ENCODE assay signal across 33 cellular contexts in genomic region chr19:47529018-47529742, GRCh38. TPM values are rescaled to one million over a fixed set of nuclear protein-coding genes. Genes with fewer than 3 reads are reported as not detected.
"Had no signal": no experiment of that assay in that cellular context is flagged by ENCODE, and none has a peak within 500 bp of the region (broad histone marks: within the 10 kb centered on the region; RNA-seq: fewer than 3 reads in every experiment).

No MANE protein-coding gene starts in this region.

- DNase-seq: activated CD4-positive, alpha-beta T cell treated with anti-CD3 and anti-CD28 coated beads, Interleukin-2, amount 10 ng/mL, durations not matched to agents 24 days and 14 days; activated CD4-positive, alpha-beta T cell treated with anti-CD3 and anti-CD28 coated beads, Interleukin-2, amount 50 U/mL, for 4 hours; activated CD8-positive, alpha-beta T cell treated with anti-CD3 and anti-CD28 coated beads for 36 hours; activated effector memory CD4-positive, alpha-beta T cell treated with anti-CD3 and anti-CD28 coated beads, Interleukin-2, amount 50 U/mL, for 16 hours; activated naive CD4-positive, alpha-beta T cell; activated naive CD4-positive, alpha-beta T cell treated with anti-CD3 and anti-CD28 coated beads, Interleukin-2, amount 50 U/mL, for 16 hours; activated naive CD8-positive, alpha-beta T cell treated with anti-CD3 and anti-CD28 coated beads for 36 hours; activated T-cell treated with anti-CD3 and anti-CD28 coated beads, Interleukin-2, amount 50 U/mL, for 1 hour; activated T-cell treated with anti-CD3 and anti-CD28 coated beads, Interleukin-2, amount 50 U/mL, for 72 hours; amniotic stem cell; aorta; brain microvascular endothelial cell; central memory CD4-positive, alpha-beta T cell; NCI-H1092 treated with DMSO at 0.1 percent for 48 hours; NCI-H1417 treated with DMSO at 0.1 percent for 48 hours; NCI-H187 treated with DMSO at 0.1 percent for 48 hours; NCI-H2081; NCI-H2227 treated with DMSO at 0.1 percent for 48 hours; NCI-H446; NCI-H510A treated with DMSO at 0.1 percent for 48 hours; NCI-H526 treated with DMSO at 0.1 percent for 48 hours; NCI-H82; PC-3; Peyer's patch; RPMI8226; SHP77 treated with DMSO at 0.1 percent for 48 hours; SK-N-SH had no signal

- H3K4me3 ChIP-seq: Peyer's patch, SJSA1 had no signal

- H3K27me3 Mint-ChIP-seq: activated CD8-positive, alpha-beta T cell treated with anti-CD3 and anti-CD28 coated beads for 36 hours; activated naive CD8-positive, alpha-beta T cell treated with anti-CD3 and anti-CD28 coated beads for 36 hours; activated T-helper 17 cell treated with anti-CD3 and anti-CD28 coated beads, Interleukin-2, amount 50 U/mL, for 72 hours had no signal

- H3K27me3 ChIP-seq: brain microvascular endothelial cell, Peyer's patch, SJSA1 had no signal

- H3K9ac ChIP-seq: SK-N-SH had no signal

- H3K27ac Mint-ChIP-seq: activated CD4-positive, alpha-beta T cell treated with anti-CD3 and anti-CD28 coated beads, Interleukin-2, amount 10 ng/mL, durations not matched to agents 24 days and 14 days; activated CD8-positive, alpha-beta T cell treated with anti-CD3 and anti-CD28 coated beads for 36 hours; activated naive CD8-positive, alpha-beta T cell treated with anti-CD3 and anti-CD28 coated beads for 36 hours; activated T-cell treated with anti-CD3 and anti-CD28 coated beads, Interleukin-2, amount 50 U/mL, for 72 hours; activated T-helper 17 cell treated with anti-CD3 and anti-CD28 coated beads, Interleukin-2, amount 50 U/mL, for 72 hours; T-helper 1 cell treated with Interleukin-12 subunit alpha and Interleukin-12 subunit beta and Interleukin-4 antibody, amounts not matched to agents 30 μg/mL and 1 μg/mL, for 36 hours; T-helper 2 cell treated with Interferon-gamma antibody and Interleukin-4, amounts not matched to agents 5 μg/mL and 100 μg/mL, for 36 hours had no signal

- H3K4me1 ChIP-seq: Peyer's patch, SJSA1 had no signal

- H3K36me3 Mint-ChIP-seq: activated naive CD8-positive, alpha-beta T cell treated with anti-CD3 and anti-CD28 coated beads for 36 hours had no signal

- ATAC-seq: activated CD8-positive, alpha-beta T cell treated with anti-CD3 and anti-CD28 coated beads for 36 hours; activated T-cell treated with anti-CD3 and anti-CD28 coated beads, Interleukin-2, amount 50 U/mL, for 72 hours; activated T-helper 17 cell treated with anti-CD3 and anti-CD28 coated beads, Interleukin-2, amount 50 U/mL, for 72 hours; PC-3 had no signal

- H3K27ac ChIP-seq: brain microvascular endothelial cell, Peyer's patch, SJSA1 had no signal

- H3K4me3 Mint-ChIP-seq: activated CD4-positive, alpha-beta T cell treated with anti-CD3 and anti-CD28 coated beads, Interleukin-2, amount 10 ng/mL, durations not matched to agents 24 days and 14 days; activated CD8-positive, alpha-beta T cell treated with anti-CD3 and anti-CD28 coated beads for 36 hours; activated naive CD8-positive, alpha-beta T cell treated with anti-CD3 and anti-CD28 coated beads for 36 hours; activated T-cell treated with anti-CD3 and anti-CD28 coated beads, Interleukin-2, amount 50 U/mL, for 72 hours; activated T-helper 17 cell treated with anti-CD3 and anti-CD28 coated beads, Interleukin-2, amount 50 U/mL, for 72 hours; T-helper 1 cell treated with Interleukin-12 subunit alpha and Interleukin-12 subunit beta and Interleukin-4 antibody, amounts not matched to agents 30 μg/mL and 1 μg/mL, for 36 hours; T-helper 2 cell treated with Interferon-gamma antibody and Interleukin-4, amounts not matched to agents 5 μg/mL and 100 μg/mL, for 36 hours had no signal

- H3K4me1 Mint-ChIP-seq: activated CD4-positive, alpha-beta T cell treated with anti-CD3 and anti-CD28 coated beads, Interleukin-2, amount 10 ng/mL, durations not matched to agents 24 days and 14 days; activated naive CD8-positive, alpha-beta T cell treated with anti-CD3 and anti-CD28 coated beads for 36 hours; activated T-helper 17 cell treated with anti-CD3 and anti-CD28 coated beads, Interleukin-2, amount 50 U/mL, for 72 hours had no signal

- H3K9me3 ChIP-seq: Peyer's patch, SJSA1, SK-N-SH had no signal

- H3K36me3 ChIP-seq: brain microvascular endothelial cell, Peyer's patch, SJSA1 had no signal

- H3K4me2 ChIP-seq: SK-N-SH had no signal

- H3K9me3 Mint-ChIP-seq: activated CD4-positive, alpha-beta T cell treated with anti-CD3 and anti-CD28 coated beads, Interleukin-2, amount 10 ng/mL, durations not matched to agents 24 days and 14 days; activated CD8-positive, alpha-beta T cell treated with anti-CD3 and anti-CD28 coated beads for 36 hours; activated naive CD8-positive, alpha-beta T cell treated with anti-CD3 and anti-CD28 coated beads for 36 hours; activated T-cell treated with anti-CD3 and anti-CD28 coated beads, Interleukin-2, amount 50 U/mL, for 72 hours; activated T-helper 17 cell treated with anti-CD3 and anti-CD28 coated beads, Interleukin-2, amount 50 U/mL, for 72 hours; T-helper 1 cell treated with Interleukin-12 subunit alpha and Interleukin-12 subunit beta and Interleukin-4 antibody, amounts not matched to agents 30 μg/mL and 1 μg/mL, for 36 hours; T-helper 2 cell treated with Interferon-gamma antibody and Interleukin-4, amounts not matched to agents 5 μg/mL and 100 μg/mL, for 36 hours had no signal

- H3K9me2 ChIP-seq: SK-N-SH had no signal

RNA-seq across cellular contexts. Expression of gene ZNF541, which starts 43.8 kb away (rescaled TPM):
- total RNA-seq: activated CD4-positive, alpha-beta T cell treated with anti-CD3 and anti-CD28 coated beads, Interleukin-2, amount 10 ng/mL, durations not matched to agents 24 days and 14 days; activated CD8-positive, alpha-beta memory T cell treated with anti-CD3 and anti-CD28 coated beads for 36 hours; PC-3; Peyer's patch; SJSA1 had no signal

RNA-seq across cellular contexts. Expression of gene SLC8A2, which starts 57.5 kb away (rescaled TPM):
- total RNA-seq: activated CD4-positive, alpha-beta T cell treated with anti-CD3 and anti-CD28 coated beads, Interleukin-2, amount 10 ng/mL, durations not matched to agents 24 days and 14 days; activated CD8-positive, alpha-beta memory T cell treated with anti-CD3 and anti-CD28 coated beads for 36 hours; M059J; SJSA1 had no signal
- polyA plus RNA-seq: aorta had no signal
